In the genomic region with DNA sequence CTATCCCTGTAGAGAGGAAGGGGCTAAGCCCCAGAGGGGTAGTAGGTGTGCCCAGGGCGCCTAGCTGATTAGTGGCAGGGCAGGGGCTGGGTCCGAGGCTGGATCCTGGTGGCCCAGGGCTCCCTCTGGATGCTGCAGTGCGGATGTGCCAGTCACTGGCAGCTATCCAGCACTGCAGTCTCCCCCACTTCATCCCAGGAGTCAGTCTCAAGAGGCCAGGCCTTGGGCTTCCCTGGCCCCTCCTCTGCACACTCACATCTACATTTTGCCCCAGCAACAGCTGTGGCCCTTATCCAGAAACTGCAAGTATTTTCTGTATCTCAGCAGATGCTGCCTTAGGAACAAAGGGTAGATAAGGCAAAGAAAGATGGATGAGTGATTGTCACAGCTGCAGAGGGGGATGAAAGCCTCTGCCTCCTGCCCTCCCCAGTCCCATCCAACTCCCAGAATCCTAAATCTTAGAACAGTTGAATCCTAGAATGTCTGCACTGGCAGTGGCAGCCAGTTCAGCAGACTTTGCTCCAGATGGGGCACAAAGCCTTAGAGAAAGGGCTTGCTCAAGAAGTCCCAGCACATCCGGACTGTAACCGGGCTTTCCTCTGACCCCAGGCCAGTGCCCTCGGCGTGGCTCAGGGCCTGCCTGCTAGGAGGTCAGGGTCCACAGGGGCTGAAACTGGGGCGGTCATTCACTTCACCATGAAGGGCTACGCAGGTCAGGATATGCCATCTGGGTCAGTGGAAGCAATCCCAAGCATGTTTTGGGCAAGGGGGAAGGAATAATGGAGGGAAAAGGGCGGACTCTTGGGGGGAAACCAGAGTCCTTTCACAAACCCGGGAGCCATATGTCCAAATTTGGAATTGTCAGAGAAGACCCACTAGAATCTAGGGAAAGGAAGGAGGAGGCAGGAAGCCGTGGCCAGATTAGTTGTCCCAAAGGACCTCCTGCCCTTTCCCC, we compare ENCODE assay signal across 8 cellular contexts. TPM values are rescaled to one million over a fixed set of nuclear protein-coding genes. Genes with fewer than 3 reads are reported as not detected.
DNase-seq lines count a peak whose midpoint lies in the region; ATAC-seq and TF ChIP-seq lines count a peak whose summit lies in the region.

No MANE protein-coding gene starts in this region.

- peak; percentile 27 for ATAC-seq in HG03159 (IDR thresholded peaks at IDR 0.05; ENCODE audit: unreplicated experiment)

- H3K27ac Mint-ChIP-seq in nephron: peak overlapping the region; percentile 99

- H3K9me3 Mint-ChIP-seq in nephron: no peaks in the 10 kb centered on the region

- peaks cover 3% of the 10 kb centered on the region for H3K27me3 Mint-ChIP-seq in nephron (ENCODE audit: low read depth)

- TF ChIP-seq CTCF in epithelial cell of proximal tubule (conservative IDR thresholded peaks at IDR 0.05; ENCODE audit: low read depth, low read length) (no peak), nephron (IDR thresholded peaks at IDR 0.05; ENCODE audit: unreplicated experiment in 3 of 3) (no peak), WERI-Rb-1 (IDR thresholded peaks at IDR 0.05; ENCODE audit: low read depth, low read length) (no peak)

- no peaks in the 10 kb centered on the region for H3K36me3 ChIP-seq in WERI-Rb-1

- H3K36me3 Mint-ChIP-seq in nephron (ENCODE audit: low read depth): peaks cover 4% of the 10 kb centered on the region

- peak; percentile 42 for DNase-seq in stimulated activated CD4-positive, alpha-beta T cell treated with anti-CD3 and anti-CD28 coated beads, Interleukin-15, amount 100 ng/mL, for 24 hours
- no peak for DNase-seq in stimulated activated CD4-positive, alpha-beta T cell treated with anti-CD3 and anti-CD28 coated beads, Interleukin-4, amount 100 ng/mL, for 1 hour
- DNase-seq in SW 1271 (lab: John Stamatoyannopoulos, UW): peak; percentile 39 to 63
- no peak for DNase-seq in epithelial cell of proximal tubule (ENCODE audit: low read depth)
- DNase-seq in WERI-Rb-1: no peak
- DNase-seq in DMS153 treated with DMSO at 0.1 percent for 48 hours (lab: John Stamatoyannopoulos, UW; ENCODE audit: unreplicated experiment): no peak

- no peak overlapping the region for H3K27ac ChIP-seq in WERI-Rb-1

- H3K27me3 ChIP-seq in WERI-Rb-1 (ENCODE audit: insufficient read depth, low read depth, severe bottlenecking): no peaks in the 10 kb centered on the region

- H3K4me3 ChIP-seq in epithelial cell of proximal tubule (ENCODE audit: low read depth, low read length) (peak overlapping the region; percentile 87), WERI-Rb-1 (ENCODE audit: low read depth, low read length) (no peak overlapping the region)

- H3K4me1 Mint-ChIP-seq in nephron: peaks cover 70% of the 10 kb centered on the region

- no peaks in the 10 kb centered on the region for H3K9me3 ChIP-seq in WERI-Rb-1 (ENCODE audit: severe bottlenecking)

- H3K4me3 Mint-ChIP-seq in nephron: peak overlapping the region; percentile 90 to 98 (median 93)

RNA-seq across cellular contexts. Expression of a gene that starts 1.5 kb away (rescaled TPM):
- total RNA-seq in epithelial cell of proximal tubule: 83.6 and 135 TPM in 2 replicates

Comparison
In these comparisons a context has a peak if more than half of its experiments do, and no peak if none do; other contexts are left out.
1. DNase-seq: peak in stimulated activated CD4-positive, alpha-beta T cell treated with anti-CD3 and anti-CD28 coated beads, Interleukin-15, amount 100 ng/mL, for 24 hours (single experiment) and SW 1271 (2 of 2); none in stimulated activated CD4-positive, alpha-beta T cell treated with anti-CD3 and anti-CD28 coated beads, Interleukin-4, amount 100 ng/mL, for 1 hour (single experiment), epithelial cell of proximal tubule (single experiment), WERI-Rb-1 (single experiment) and DMS153 treated with DMSO at 0.1 percent for 48 hours (single experiment).